8 cellular contexts compared by ENCODE assay signal in the genomic region with DNA sequence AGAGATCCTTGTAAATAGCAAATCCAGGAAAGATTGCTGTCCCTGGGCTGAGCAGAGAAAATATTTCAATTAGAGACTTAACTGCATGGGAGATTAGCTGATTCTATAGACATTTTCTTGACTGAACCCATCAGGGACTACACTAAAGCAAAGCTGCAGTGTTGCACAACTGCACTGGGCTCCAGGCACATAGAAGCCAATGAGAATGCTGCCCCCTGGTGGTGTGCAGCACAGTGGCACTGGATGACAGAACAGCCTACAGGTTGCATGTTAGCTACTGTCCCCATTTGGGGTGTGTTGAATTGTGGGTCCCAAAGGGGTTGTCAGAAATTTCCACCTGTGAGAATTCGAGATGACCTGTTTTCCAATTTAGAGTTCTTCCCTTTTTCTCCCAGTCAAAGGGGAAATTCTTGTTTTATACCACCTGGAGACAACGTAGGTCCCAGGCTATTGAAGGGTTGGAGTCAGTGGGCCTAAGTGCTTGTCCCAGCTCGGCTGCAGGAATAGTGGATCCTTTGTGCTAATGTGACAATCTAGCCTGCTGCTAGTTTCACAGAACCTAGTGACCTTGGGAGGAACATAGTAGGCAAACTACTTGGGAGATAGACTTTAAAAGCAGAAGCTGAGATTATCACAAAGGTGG.
DNase-seq lines count a peak whose midpoint lies in the region; ATAC-seq and FAIRE-seq lines count a peak whose summit lies in the region.

No MANE protein-coding gene starts in this region.

- H2BK120ac ChIP-seq in neuronal stem cell (ENCODE audit: low read depth, low read length) = no peak overlapping the region

- in situ Hi-C loops in GM23248 (cut with MboI) = no loop called here

- H3K36me3 ChIP-seq in GM23248 (ENCODE audit: low read depth) (no peaks in the 10 kb centered on the region), neuronal stem cell (replicated peaks in 1 of 2; ENCODE audit: control insufficient read depth in 2 of 2, insufficient read depth in 2 of 2, low read length in 2 of 2) (no peaks in the 10 kb centered on the region)

- no peak overlapping the region for H3K4ac ChIP-seq in neuronal stem cell (ENCODE audit: low read length)

- no peak overlapping the region for H3K18ac ChIP-seq in neuronal stem cell (ENCODE audit: low read length)

- no peak overlapping the region for H2BK15ac ChIP-seq in neuronal stem cell (ENCODE audit: low read length)

- no peaks in the 10 kb centered on the region for H3K4me1 Mint-ChIP-seq in activated CD4-positive, alpha-beta memory T cell treated with anti-CD3 and anti-CD28 coated beads, Interleukin-2, amount 10 ng/mL, durations not matched to agents 7 days and 5 days

- DNase-seq in Ammon's horn (ENCODE audit: low spot score) (peak; percentile 85), GM23248 (peak; percentile 75), NCI-H446 (lab: John Stamatoyannopoulos, UW) (peak; percentile 29 to 83), fibroblast of gingiva (ENCODE audit: low read depth) (peak; percentile 34), neuronal stem cell (ENCODE audit: low spot score) (peak; percentile 77), urothelium cell line (ENCODE audit: low spot score) (peak; percentile 94)
- peak; percentile 61 for DNase-seq in activated CD4-positive, alpha-beta memory T cell treated with anti-CD3 and anti-CD28 coated beads, Interleukin-2, amount 10 ng/mL, durations not matched to agents 7 days and 5 days

- no peak for ATAC-seq in GM19324 (IDR thresholded peaks at IDR 0.05; ENCODE audit: low FRiP score, unreplicated experiment)

- CTCF ChIA-PET in activated CD4-positive, alpha-beta memory T cell treated with anti-CD3 and anti-CD28 coated beads, Interleukin-2, amount 10 ng/mL, durations not matched to agents 7 days and 5 days (lab: Charles Lee) = interaction anchor here (0.6 to 2.8 kb wide), 11 partner anchors 9 to 489 kb away, joined by 3 to 12 read pairs (median 6); no protein-coding TSS in a partner anchor

- H3K27me3 ChIP-seq in GM23248 (replicated peaks; ENCODE audit: insufficient read depth) (no peaks in the 10 kb centered on the region), neuronal stem cell (ENCODE audit: control insufficient read depth in 3 of 3, insufficient read depth in 3 of 3, low read depth in 1 of 3, low read length in 3 of 3) (peaks cover 0 to 3% (median 0%) of the 10 kb centered on the region in 3 experiments)

- no peak overlapping the region for H3K4me3 ChIP-seq in GM23248
- H3K4me3 ChIP-seq in neuronal stem cell (ENCODE audit: low read length in 2 of 2) = no peak overlapping the region

- H4K20me1 ChIP-seq in GM23248 (ENCODE audit: insufficient read depth) = no peaks in the 10 kb centered on the region

- H3K9me3 Mint-ChIP-seq in activated CD4-positive, alpha-beta memory T cell treated with anti-CD3 and anti-CD28 coated beads, Interleukin-2, amount 10 ng/mL, durations not matched to agents 7 days and 5 days = no peaks in the 10 kb centered on the region

- FAIRE-seq in urothelium cell line (lab: Jason Lieb, UNC) = peak; percentile 99

- no peak overlapping the region for H3K9ac ChIP-seq in GM23248
- H3K9ac ChIP-seq in neuronal stem cell (ENCODE audit: low read depth, low read length, poor library complexity) = no peak overlapping the region

- WGBS in GM23248 (ENCODE audit: low coverage in 1 of 2, low lambda C conversion rate in 2 of 2, missing lambda C conversion rate in 2 of 2), 2 experiments = 17 to 18% methylated on average over 3 of the region's 3 CpGs
- WGBS in neuronal stem cell (ENCODE audit: extremely low coverage in 2 of 2, insufficient read length in 2 of 2, insufficient replicate concordance in 1 of 2), 2 donors = no CpG with 5 or more reads among the region's 3 CpGs

- no peaks in the 10 kb centered on the region for H3K36me3 Mint-ChIP-seq in activated CD4-positive, alpha-beta memory T cell treated with anti-CD3 and anti-CD28 coated beads, Interleukin-2, amount 10 ng/mL, durations not matched to agents 7 days and 5 days (ENCODE audit: low read depth)

- no peaks in the 10 kb centered on the region for H3F3A ChIP-seq in GM23248 (ENCODE audit: insufficient read depth)

- no peaks in the 10 kb centered on the region for H3K79me1 ChIP-seq in neuronal stem cell (ENCODE audit: low read depth, low read length)

- H3K27ac Mint-ChIP-seq in activated CD4-positive, alpha-beta memory T cell treated with anti-CD3 and anti-CD28 coated beads, Interleukin-2, amount 10 ng/mL, durations not matched to agents 7 days and 5 days = no peak overlapping the region

- H3K4me2 ChIP-seq in GM23248 (ENCODE audit: unreplicated experiment) (no peak overlapping the region), neuronal stem cell (ENCODE audit: insufficient read depth, low read length, poor library complexity, severe bottlenecking) (no peak overlapping the region)

- H3K27ac ChIP-seq in GM23248 (no peak overlapping the region), neuronal stem cell (replicated peaks; ENCODE audit: low read length) (no peak overlapping the region)

- H4K91ac ChIP-seq in neuronal stem cell (ENCODE audit: low read depth, low read length, poor library complexity) = no peak overlapping the region

- H3K9me3 ChIP-seq in GM23248 (ENCODE audit: low read depth) (no peaks in the 10 kb centered on the region), neuronal stem cell (replicated peaks in 1 of 2; ENCODE audit: control insufficient read depth in 2 of 2, insufficient read depth in 1 of 2, low read depth in 1 of 2, low read length in 2 of 2) (no peaks in the 10 kb centered on the region)

- no peak overlapping the region for H3K14ac ChIP-seq in neuronal stem cell (ENCODE audit: low read length)

- no peak overlapping the region for H2AK5ac ChIP-seq in neuronal stem cell (ENCODE audit: low read depth, low read length)

- H2BK12ac ChIP-seq in neuronal stem cell (ENCODE audit: low read length) = no peak overlapping the region

- no peak overlapping the region for H2BK5ac ChIP-seq in neuronal stem cell (ENCODE audit: low read length)

- H3K79me2 ChIP-seq in GM23248 (ENCODE audit: insufficient read depth) = no peaks in the 10 kb centered on the region

- H3K4me3 Mint-ChIP-seq in activated CD4-positive, alpha-beta memory T cell treated with anti-CD3 and anti-CD28 coated beads, Interleukin-2, amount 10 ng/mL, durations not matched to agents 7 days and 5 days = no peak overlapping the region

- H3K23ac ChIP-seq in neuronal stem cell (ENCODE audit: low read depth, low read length, poor library complexity) = no peak overlapping the region

- H2AFZ ChIP-seq in GM23248 (no peak overlapping the region), neuronal stem cell (ENCODE audit: low read length) (no peak overlapping the region)

- H3K4me1 ChIP-seq in GM23248 (ENCODE audit: insufficient read depth) = no peaks in the 10 kb centered on the region
- H3K4me1 ChIP-seq in neuronal stem cell (ENCODE audit: control insufficient read depth in 2 of 2, insufficient read depth in 1 of 2, low read depth in 1 of 2, low read length in 2 of 2) = peaks cover 3 to 5% of the 10 kb centered on the region in 2 donors

- POLR2A ChIA-PET in activated CD4-positive, alpha-beta memory T cell treated with anti-CD3 and anti-CD28 coated beads, Interleukin-2, amount 10 ng/mL, durations not matched to agents 7 days and 5 days (lab: Charles Lee) = no interaction called here

- peaks cover 23% of the 10 kb centered on the region for H3K27me3 Mint-ChIP-seq in activated CD4-positive, alpha-beta memory T cell treated with anti-CD3 and anti-CD28 coated beads, Interleukin-2, amount 10 ng/mL, durations not matched to agents 7 days and 5 days

- H4K8ac ChIP-seq in neuronal stem cell (ENCODE audit: low read depth, low read length) = no peak overlapping the region

- H3K9me2 ChIP-seq in GM23248 (ENCODE audit: insufficient read depth) = no peaks in the 10 kb centered on the region

Comparison
In these comparisons a context has a peak if more than half of its experiments do, and no peak if none do; other contexts are left out.
1. DNase-seq: peak in every context shown above with its lines; median percentile 94 in urothelium cell line; 85 in Ammon's horn; 77 in neuronal stem cell; 75 in GM23248; 61 in activated CD4-positive, alpha-beta memory T cell treated with anti-CD3 and anti-CD28 coated beads, Interleukin-2, amount 10 ng/mL, durations not matched to agents 7 days and 5 days; 56 in NCI-H446; 34 in fibroblast of gingiva.